ENCODE assay signal across 32 cellular contexts in the genomic region with DNA sequence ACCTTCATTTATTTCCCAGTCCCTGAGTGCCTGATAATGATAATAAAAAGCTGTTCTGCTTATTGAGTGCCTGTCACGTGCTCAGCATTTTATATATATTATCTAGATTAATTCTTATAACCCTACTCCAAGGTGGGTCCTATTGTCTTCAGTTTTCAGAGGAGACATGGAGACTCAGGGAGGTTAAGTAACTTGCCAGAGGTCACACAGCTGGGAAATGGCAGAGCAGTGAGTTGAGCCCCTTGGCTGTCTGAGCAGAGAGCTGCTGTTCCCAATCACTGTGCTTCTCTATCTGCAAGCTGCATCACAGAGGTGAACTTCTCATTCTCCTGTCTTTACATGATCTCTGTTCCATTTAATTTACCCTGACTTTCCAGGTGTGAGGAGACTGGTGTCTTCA.
"Had no signal": no experiment of that assay in that cellular context is flagged by ENCODE, and none has a peak within 500 bp of the region (broad histone marks: within the 10 kb centered on the region; RNA-seq: fewer than 3 reads in every experiment).

No MANE protein-coding gene starts in this region.

- H3K27ac ChIP-seq: ascending aorta, cardiac muscle cell, WERI-Rb-1 had no signal

- H3K4me1 Mint-ChIP-seq: activated CD4-positive, alpha-beta memory T cell treated with anti-CD3 and anti-CD28 coated beads, Interleukin-2, amount 10 ng/mL, durations not matched to agents 7 days and 5 days; activated CD8-positive, alpha-beta memory T cell treated with anti-CD3 and anti-CD28 coated beads, Interleukin-2, amount 10 ng/mL, durations not matched to agents 7 days and 5 days; activated naive CD4-positive, alpha-beta T cell treated with anti-CD3 and anti-CD28 coated beads, Interleukin-2, amount 50 U/mL, for 24 hours; activated naive CD8-positive, alpha-beta T cell treated with anti-CD3 and anti-CD28 coated beads, Interleukin-2, amount 10 ng/mL, durations not matched to agents 7 days and 5 days; central memory CD8-positive, alpha-beta T cell had no signal

- H3K27ac Mint-ChIP-seq: activated CD4-positive, alpha-beta memory T cell treated with anti-CD3 and anti-CD28 coated beads, Interleukin-2, amount 10 ng/mL, durations not matched to agents 7 days and 5 days; activated CD8-positive, alpha-beta memory T cell treated with anti-CD3 and anti-CD28 coated beads, Interleukin-2, amount 10 ng/mL, durations not matched to agents 7 days and 5 days; activated naive CD4-positive, alpha-beta T cell treated with anti-CD3 and anti-CD28 coated beads, Interleukin-2, amount 50 U/mL, for 24 hours; activated naive CD8-positive, alpha-beta T cell treated with anti-CD3 and anti-CD28 coated beads, Interleukin-2, amount 10 ng/mL, durations not matched to agents 7 days and 5 days had no signal

- H3K4me1 ChIP-seq: ascending aorta had no signal

- H3K9me3 Mint-ChIP-seq: activated CD4-positive, alpha-beta memory T cell treated with anti-CD3 and anti-CD28 coated beads, Interleukin-2, amount 10 ng/mL, durations not matched to agents 7 days and 5 days; activated naive CD4-positive, alpha-beta T cell treated with anti-CD3 and anti-CD28 coated beads, Interleukin-2, amount 50 U/mL, for 24 hours; activated naive CD8-positive, alpha-beta T cell treated with anti-CD3 and anti-CD28 coated beads, Interleukin-2, amount 10 ng/mL, durations not matched to agents 7 days and 5 days; central memory CD8-positive, alpha-beta T cell had no signal

- H3K36me3 Mint-ChIP-seq: activated CD8-positive, alpha-beta memory T cell treated with anti-CD3 and anti-CD28 coated beads, Interleukin-2, amount 10 ng/mL, durations not matched to agents 7 days and 5 days; activated naive CD4-positive, alpha-beta T cell treated with anti-CD3 and anti-CD28 coated beads, Interleukin-2, amount 50 U/mL, for 24 hours; activated naive CD8-positive, alpha-beta T cell treated with anti-CD3 and anti-CD28 coated beads, Interleukin-2, amount 10 ng/mL, durations not matched to agents 7 days and 5 days had no signal

- DNase-seq: activated CD4-positive, alpha-beta memory T cell treated with anti-CD3 and anti-CD28 coated beads, Interleukin-2, amount 10 ng/mL, durations not matched to agents 7 days and 5 days; activated CD4-positive, alpha-beta T cell treated with anti-CD3 and anti-CD28 coated beads for 1 hour; activated CD4-positive, alpha-beta T cell treated with anti-CD3 and anti-CD28 coated beads for 48 hours; activated CD4-positive, CD25-positive, alpha-beta regulatory T cell; activated CD8-positive, alpha-beta memory T cell treated with anti-CD3 and anti-CD28 coated beads for 24 hours; activated CD8-positive, alpha-beta memory T cell treated with anti-CD3 and anti-CD28 coated beads, Interleukin-2, amount 10 ng/mL, durations not matched to agents 7 days and 5 days; activated CD8-positive, alpha-beta memory T cell treated with anti-CD3 and anti-CD28 coated beads, Interleukin-2, amount 50 U/mL, for 48 hours; activated gamma-delta T cell; activated naive CD4-positive, alpha-beta T cell treated with Interleukin-2 at 50 U/mL for 16 hours; activated naive CD8-positive, alpha-beta T cell treated with anti-CD3 and anti-CD28 coated beads, Interleukin-2, amount 10 ng/mL, durations not matched to agents 7 days and 5 days; activated T-cell treated with anti-CD3 and anti-CD28 coated beads, Interleukin-2, amount 50 U/mL, for 48 hours; amygdala; Kasumi-1; MM.1S; NCI-H1092 treated with DMSO at 0.1 percent for 48 hours; NCI-H1417; NCI-H146; NCI-H187; NCI-H2029 treated with DMSO at 0.1 percent for 48 hours; NCI-H2107; NCI-H2171; NCI-H510A; NCI-H526; NCI-H748 treated with DMSO at 0.1 percent for 48 hours; RPMI8226; SHP77 treated with DMSO at 0.1 percent for 48 hours; T1000; WERI-Rb-1 had no signal

- ATAC-seq: activated CD8-positive, alpha-beta memory T cell treated with anti-CD3 and anti-CD28 coated beads, Interleukin-2, amount 10 ng/mL, durations not matched to agents 7 days and 5 days had no signal

- H3K27me3 ChIP-seq: ascending aorta, cardiac muscle cell had no signal

- H3K36me3 ChIP-seq: ascending aorta, cardiac muscle cell, WERI-Rb-1 had no signal

- H3K4me3 ChIP-seq: ascending aorta, cardiac muscle cell had no signal

- H3K4me3 Mint-ChIP-seq: activated CD4-positive, alpha-beta memory T cell treated with anti-CD3 and anti-CD28 coated beads, Interleukin-2, amount 10 ng/mL, durations not matched to agents 7 days and 5 days; activated CD8-positive, alpha-beta memory T cell treated with anti-CD3 and anti-CD28 coated beads, Interleukin-2, amount 10 ng/mL, durations not matched to agents 7 days and 5 days; activated naive CD4-positive, alpha-beta T cell treated with anti-CD3 and anti-CD28 coated beads, Interleukin-2, amount 50 U/mL, for 24 hours; activated naive CD8-positive, alpha-beta T cell treated with anti-CD3 and anti-CD28 coated beads, Interleukin-2, amount 10 ng/mL, durations not matched to agents 7 days and 5 days; central memory CD8-positive, alpha-beta T cell had no signal

- H3K9me3 ChIP-seq: ascending aorta had no signal
